In the genomic region with DNA sequence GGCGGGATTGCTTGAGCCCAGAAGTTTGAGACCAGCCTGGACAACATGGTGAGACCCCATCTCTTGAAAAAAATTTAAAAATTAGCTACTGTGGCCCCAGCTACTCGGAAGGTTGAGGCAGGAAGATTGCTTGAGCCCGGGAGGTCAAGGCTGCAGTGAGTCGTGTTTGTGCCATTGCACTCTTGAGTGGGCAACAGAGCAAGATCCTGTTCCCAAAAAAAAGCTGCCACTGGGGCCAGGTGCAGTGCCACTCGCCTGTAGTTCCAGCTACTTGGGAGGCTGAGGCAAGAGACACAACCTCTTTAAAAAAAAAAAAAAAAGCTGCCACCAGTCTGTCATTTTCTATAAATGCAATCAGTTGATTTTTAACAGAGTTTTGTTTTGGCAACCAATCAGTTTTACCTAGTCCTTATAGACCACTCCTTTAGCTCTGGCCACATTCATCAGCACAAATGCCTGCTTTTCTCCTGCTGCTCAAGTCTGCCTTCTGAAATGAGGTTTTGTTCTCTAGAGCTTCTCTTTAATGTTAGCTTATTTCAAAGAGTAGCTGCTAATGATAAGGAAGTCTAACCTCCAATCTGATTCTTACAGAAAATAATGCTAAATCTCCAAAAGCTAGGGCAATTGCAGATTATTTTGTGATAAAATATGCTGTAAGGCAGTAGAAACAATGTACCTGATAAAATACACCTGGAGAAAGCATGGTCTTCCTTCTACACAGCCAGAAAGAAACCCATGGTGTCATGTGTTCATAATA, we compare ENCODE assay signal across 8 cellular contexts.
DNase-seq lines count a peak whose midpoint lies in the region; ATAC-seq and TF ChIP-seq lines count a peak whose summit lies in the region.

No MANE protein-coding gene starts in this region.

- H3K27me3 ChIP-seq in PC-9 (ENCODE audit: insufficient read depth, low read depth) (no peaks in the 10 kb centered on the region), esophagus (ENCODE audit: control insufficient read depth in 1 of 2, insufficient read depth in 2 of 2, low read length in 2 of 2) (no peaks in the 10 kb centered on the region)

- H3K9me2 ChIP-seq in PC-9 (ENCODE audit: insufficient read depth), result no peaks in the 10 kb centered on the region

- 72 to 80% methylated on average over 5 of the region's 5 CpGs for WGBS in esophagus, 2 donors

- H3K36me3 Mint-ChIP-seq in stimulated activated effector memory CD8-positive, alpha-beta T cell treated with anti-CD3 and anti-CD28 coated beads, Interleukin-12 subunit alpha, Interleukin-12 subunit beta, amount 100 ng/mL, for 72 hours, result peaks cover 91% of the 10 kb centered on the region

- H3K4me3 ChIP-seq in PC-9, result peak overlapping the region; percentile 50
- no peak overlapping the region for H3K4me3 ChIP-seq in esophagus (ENCODE audit: low read depth in 1 of 2, low read length in 2 of 2)

- CTCF ChIA-PET in PC-9 (lab: Charles Lee), result interaction anchor here (0.6 to 0.7 kb wide), 2 partner anchors 26 to 40 kb away, joined by 3 to 6 read pairs; no protein-coding TSS in a partner anchor

- peaks cover 66% of the 10 kb centered on the region for H3F3A ChIP-seq in PC-9 (ENCODE audit: insufficient read depth, low read depth)

- H3K4me3 Mint-ChIP-seq in stimulated activated effector memory CD8-positive, alpha-beta T cell treated with anti-CD3 and anti-CD28 coated beads, Interleukin-12 subunit alpha, Interleukin-12 subunit beta, amount 100 ng/mL, for 72 hours, result peak overlapping the region; percentile 77

- POLR2A ChIA-PET in PC-9 (lab: Charles Lee; ENCODE audit: unreplicated experiment), result interaction anchor here (0.6 to 2.3 kb wide), 9 partner anchors 10 to 236 kb away, joined by 4 to 35 read pairs (median 9); no protein-coding TSS in a partner anchor

- peak overlapping the region; percentile 99 for H3K27ac ChIP-seq in PC-9
- peak overlapping the region; percentile 40 to 71 for H3K27ac ChIP-seq in esophagus (ENCODE audit: low read depth in 2 of 2, low read length in 1 of 2)

- DNase-seq in DMS 273 (lab: John Stamatoyannopoulos, UW; ENCODE audit: unreplicated experiment) (peak; percentile 40), DMS 273 treated with DMSO at 0.1 percent for 48 hours (lab: John Stamatoyannopoulos, UW) (no peak), PC-9 (peak in 1 of 2 experiments; percentile 79), MV-4-11 (lab: John Stamatoyannopoulos, UW) (no peak), iPS-NIHi7 (ENCODE audit: extremely low spot score) (no peak)
- peak in 1 of 2 donors; percentile 71 for DNase-seq in stimulated activated effector memory CD8-positive, alpha-beta T cell treated with anti-CD3 and anti-CD28 coated beads, Interleukin-12 subunit alpha, Interleukin-12 subunit beta, amount 100 ng/mL, for 72 hours (ENCODE audit: low spot score in 2 of 2)

- no peaks in the 10 kb centered on the region for H4K20me1 ChIP-seq in PC-9 (ENCODE audit: insufficient read depth)

- H3K4me1 Mint-ChIP-seq in stimulated activated effector memory CD8-positive, alpha-beta T cell treated with anti-CD3 and anti-CD28 coated beads, Interleukin-12 subunit alpha, Interleukin-12 subunit beta, amount 100 ng/mL, for 72 hours, result peaks cover 47% of the 10 kb centered on the region

- H3K9me3 ChIP-seq in PC-9 (ENCODE audit: insufficient read depth, low read depth), result no peaks in the 10 kb centered on the region
- no peaks in the 10 kb centered on the region for H3K9me3 ChIP-seq in esophagus (ENCODE audit: control insufficient read depth in 2 of 2, insufficient read depth in 1 of 2, low read depth in 1 of 2, low read length in 1 of 2)

- ATAC-seq in stimulated activated effector memory CD8-positive, alpha-beta T cell treated with anti-CD3 and anti-CD28 coated beads, Interleukin-12 subunit alpha, Interleukin-12 subunit beta, amount 100 ng/mL, for 72 hours, result no peak
- no peak for ATAC-seq in HG03432 (IDR thresholded peaks at IDR 0.05; ENCODE audit: unreplicated experiment)

- peaks cover 54% of the 10 kb centered on the region for H3K79me2 ChIP-seq in PC-9 (ENCODE audit: low read depth)

- TF ChIP-seq CTCF in PC-9 (conservative IDR thresholded peaks at IDR 0.05), result no peak

- peak overlapping the region; percentile 84 for H3K4me2 ChIP-seq in PC-9

- peaks cover 5% of the 10 kb centered on the region; the same call in 1 of the 2 replicates for H3K36me3 ChIP-seq in PC-9 (ENCODE audit: low read depth)
- no peaks in the 10 kb centered on the region for H3K36me3 ChIP-seq in esophagus (ENCODE audit: control insufficient read depth in 2 of 2, insufficient read depth in 2 of 2, low read length in 1 of 2)

- H3K27ac Mint-ChIP-seq in stimulated activated effector memory CD8-positive, alpha-beta T cell treated with anti-CD3 and anti-CD28 coated beads, Interleukin-12 subunit alpha, Interleukin-12 subunit beta, amount 100 ng/mL, for 72 hours, result peak overlapping the region; percentile 100

- peaks cover 75% of the 10 kb centered on the region for H3K4me1 ChIP-seq in PC-9 (replicated peaks; ENCODE audit: insufficient read depth)
- no peaks in the 10 kb centered on the region for H3K4me1 ChIP-seq in esophagus (ENCODE audit: control insufficient read depth in 2 of 2, insufficient read depth in 2 of 2, low read length in 1 of 2)

- H3K9me3 Mint-ChIP-seq in stimulated activated effector memory CD8-positive, alpha-beta T cell treated with anti-CD3 and anti-CD28 coated beads, Interleukin-12 subunit alpha, Interleukin-12 subunit beta, amount 100 ng/mL, for 72 hours, result no peaks in the 10 kb centered on the region

- intact Hi-C loops in PC-9 (cut with micrococcal nuclease; ENCODE audit: unreplicated experiment), result no loop called here

- H2AFZ ChIP-seq in PC-9, result no peak overlapping the region

- BruUV-seq in PC-9 (replicated peaks; lab: Mats Ljungman, UMichigan), result no TSS peak
